In the genomic region with DNA sequence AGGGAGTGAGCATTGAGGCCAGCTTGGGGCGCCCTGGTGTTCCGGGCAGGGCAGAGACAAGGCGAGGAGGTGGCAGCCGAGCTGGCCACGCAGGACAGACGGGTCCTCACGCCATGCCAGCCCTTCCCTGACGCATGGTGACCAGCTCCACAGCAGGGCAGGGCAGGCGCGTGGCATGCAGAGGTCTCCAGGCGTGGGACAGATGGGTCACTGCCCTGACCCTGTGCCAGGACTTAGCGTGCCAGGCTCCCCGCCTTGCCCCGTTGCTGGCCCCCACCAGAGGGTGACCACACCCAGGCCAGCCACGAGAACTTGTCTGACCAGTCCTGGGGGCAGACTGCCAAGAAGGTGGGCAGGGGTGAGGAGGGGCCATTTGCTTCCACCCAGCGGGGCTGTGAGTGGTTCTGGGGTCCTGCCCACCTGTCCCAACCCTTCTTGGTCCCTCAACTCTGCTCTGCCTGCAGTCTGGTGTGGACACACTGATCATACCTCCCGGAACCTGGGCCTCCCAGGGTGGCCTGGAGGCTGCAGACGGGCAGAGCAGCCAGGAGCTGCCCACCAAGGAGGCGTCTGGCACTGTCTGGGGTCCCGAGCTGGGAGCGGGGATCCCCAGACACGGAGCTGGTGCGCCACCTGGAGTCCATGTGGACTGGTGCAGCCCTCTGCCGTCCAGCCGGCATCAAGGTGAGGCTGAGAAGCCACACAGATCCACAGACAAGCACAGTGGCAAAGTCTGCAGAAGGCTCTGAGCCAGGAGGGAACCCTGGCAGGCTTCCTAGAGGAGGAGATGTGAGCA, we compare ENCODE assay signal across 9 cellular contexts. TPM values are rescaled to one million over a fixed set of nuclear protein-coding genes. Genes with fewer than 3 reads are reported as not detected.
DNase-seq lines count a peak whose midpoint lies in the region; ATAC-seq and TF ChIP-seq lines count a peak whose summit lies in the region.
"Had no signal": no experiment of that assay in that cellular context is flagged by ENCODE, and none has a peak within 500 bp of the region (broad histone marks: within the 10 kb centered on the region; RNA-seq: fewer than 3 reads in every experiment).

TSS of gene RNF224 (plus strand) at position 446 of the 796 bp plus-strand sequence. CDS start 834 bp downstream, outside the sequence.

- peaks cover 3% of the 10 kb centered on the region for H3K27me3 Mint-ChIP-seq in activated T-helper 17 cell treated with anti-CD3 and anti-CD28 coated beads, Interleukin-2, amount 50 U/mL, for 72 hours

- no peaks in the 10 kb centered on the region for H3K9me3 Mint-ChIP-seq in activated T-helper 17 cell treated with anti-CD3 and anti-CD28 coated beads, Interleukin-2, amount 50 U/mL, for 72 hours
- H3K9me3 Mint-ChIP-seq: T-helper 1 cell treated with Interleukin-12 subunit alpha and Interleukin-12 subunit beta and Interleukin-4 antibody, amounts not matched to agents 30 μg/mL and 1 μg/mL, for 36 hours had no signal

- no peaks in the 10 kb centered on the region for H3K36me3 Mint-ChIP-seq in activated T-helper 17 cell treated with anti-CD3 and anti-CD28 coated beads, Interleukin-2, amount 50 U/mL, for 72 hours (ENCODE audit: low read depth)

- TF ChIP-seq RAD21 in Ishikawa (IDR thresholded peaks at IDR 0.05; ENCODE audit: low read depth) = peak; percentile 95

- CTCF ChIA-PET in RWPE1 (lab: Yijun Ruan, JAX) = interaction anchor here (0.5 to 3.3 kb wide), 30 partner anchors 8 to 472 kb away, joined by 3 to 37 read pairs (median 5); partner anchors contain the start of genes ANAPC2, DPP7, SSNA1 and TPRN

- TF ChIP-seq POLR2A in thyroid gland (IDR thresholded peaks at IDR 0.05) = peak in 1 of 2 donors; percentile 22

- intact Hi-C loops in thyroid gland (cut with DNase I) = loop anchor here (5.0 kb wide), 1 partner anchor 40 kb away; the partner anchor contains the start of genes ANAPC2 and SSNA1

- H3K27me3 ChIP-seq in osteoblast (ENCODE audit: insufficient read depth, low read length) (no peaks in the 10 kb centered on the region), thyroid gland (no peaks in the 10 kb centered on the region)

- peak; percentile 99 for TF ChIP-seq CTCF in RWPE1 (conservative IDR thresholded peaks at IDR 0.05; ENCODE audit: low read depth)
- peak; percentile 89 for TF ChIP-seq CTCF in fibroblast of the aortic adventitia (IDR thresholded peaks at IDR 0.05; ENCODE audit: insufficient read depth, low read length)
- TF ChIP-seq CTCF in osteoblast (IDR thresholded peaks at IDR 0.05; ENCODE audit: extremely low read depth, low read depth, low read length) = peak; percentile 84
- peak; percentile 89 to 98 (median 93) for TF ChIP-seq CTCF in thyroid gland (IDR thresholded peaks at IDR 0.05)

- H3K36me3 ChIP-seq in osteoblast (ENCODE audit: insufficient read depth, low read length) = no peaks in the 10 kb centered on the region
- no peaks in the 10 kb centered on the region for H3K36me3 ChIP-seq in thyroid gland

- POLR2A ChIA-PET in RWPE1 (lab: Yijun Ruan, JAX; ENCODE audit: low non-redundant PET) = interaction anchor here (0.6 to 2.3 kb wide), 10 partner anchors 10 to 140 kb away, joined by 3 to 16 read pairs (median 4); partner anchors contain the start of genes ANAPC2, MAN1B1, SSNA1 and TPRN

- no peaks in the 10 kb centered on the region for H4K20me1 ChIP-seq in osteoblast (ENCODE audit: insufficient read depth, low read length)

- H3K4me1 ChIP-seq in osteoblast (ENCODE audit: insufficient read depth, low read length) (peaks cover 9% of the 10 kb centered on the region), thyroid gland (peaks cover 31 to 42% of the 10 kb centered on the region in 2 donors)

- TF ChIP-seq EP300 in Ishikawa (IDR thresholded peaks at IDR 0.05; ENCODE audit: borderline replicate concordance) = peak; percentile 89

- peak within 1 kb of the TSS; percentile 95 for H3K27ac ChIP-seq in RWPE1
- no peak within 1 kb of the TSS for H3K27ac ChIP-seq in osteoblast (ENCODE audit: low read depth, low read length)
- peak within 1 kb of the TSS; percentile 67 to 87 (median 85) for H3K27ac ChIP-seq in thyroid gland

- peaks cover 5% of the 10 kb centered on the region for H3K4me1 Mint-ChIP-seq in activated T-helper 17 cell treated with anti-CD3 and anti-CD28 coated beads, Interleukin-2, amount 50 U/mL, for 72 hours

- ATAC-seq in activated T-helper 17 cell treated with anti-CD3 and anti-CD28 coated beads, Interleukin-2, amount 50 U/mL, for 72 hours (replicated peaks) = peak; percentile 48
- ATAC-seq in GM21723 (IDR thresholded peaks at IDR 0.05; ENCODE audit: unreplicated experiment) = no peak

- DNase-seq in Caki2 (ENCODE audit: low read depth) (peak; percentile 78), RWPE1 (ENCODE audit: low spot score) (peak; percentile 88), fibroblast of the aortic adventitia (ENCODE audit: low read depth) (peak; percentile 69), osteoblast (ENCODE audit: insufficient read length, low spot score, missing footprints) (peak; percentile 99), thyroid gland (peak; percentile 98)

- no peak within 1 kb of the TSS for H3K4me2 ChIP-seq in osteoblast (ENCODE audit: insufficient read depth, low read length)

- no peaks in the 10 kb centered on the region for H3K9me3 ChIP-seq in osteoblast (ENCODE audit: low read depth, low read length)
- no peaks in the 10 kb centered on the region for H3K9me3 ChIP-seq in thyroid gland

- no peak within 1 kb of the TSS for H2AFZ ChIP-seq in osteoblast (ENCODE audit: low read length)

- no peak within 1 kb of the TSS for H3K27ac Mint-ChIP-seq in activated T-helper 17 cell treated with anti-CD3 and anti-CD28 coated beads, Interleukin-2, amount 50 U/mL, for 72 hours
- H3K27ac Mint-ChIP-seq: T-helper 1 cell treated with Interleukin-12 subunit alpha and Interleukin-12 subunit beta and Interleukin-4 antibody, amounts not matched to agents 30 μg/mL and 1 μg/mL, for 36 hours had no signal

- H3K4me3 ChIP-seq in fibroblast of the aortic adventitia (ENCODE audit: low read depth, low read length) (no peak within 1 kb of the TSS), osteoblast (ENCODE audit: insufficient read depth, low read length) (no peak within 1 kb of the TSS), thyroid gland (replicated peaks in 1 of 3) (no peak within 1 kb of the TSS)

- 0 to 22% methylated on average over 6 to 12 of the region's 25 CpGs for WGBS in thyroid gland, 2 donors

- H3K4me3 Mint-ChIP-seq in activated T-helper 17 cell treated with anti-CD3 and anti-CD28 coated beads, Interleukin-2, amount 50 U/mL, for 72 hours = no peak within 1 kb of the TSS
- H3K4me3 Mint-ChIP-seq: T-helper 1 cell treated with Interleukin-12 subunit alpha and Interleukin-12 subunit beta and Interleukin-4 antibody, amounts not matched to agents 30 μg/mL and 1 μg/mL, for 36 hours had no signal

- in situ Hi-C loops in Caki2 (cut with HindIII; ENCODE audit: low pct_unique_long_range_greater_than_20kb, low sequenced_read_pairs) = no loop called here

- H3K79me2 ChIP-seq in osteoblast (ENCODE audit: insufficient read depth, low read length) = no peaks in the 10 kb centered on the region

TF ChIP-seq in Ishikawa, 13 proteins besides CTCF, POLR2A, EP300 and RAD21:
- peak; percentile 99 for TF ChIP-seq NFIC (IDR thresholded peaks at IDR 0.05)
- TF ChIP-seq EGR1 (IDR thresholded peaks at IDR 0.05) = 0 out of 2 replicates have a peak, but pooled peaks have one; percentile 50
- no peak; the same call in 1 of the 2 replicates for TF ChIP-seq CEBPB (IDR thresholded peaks at IDR 0.05)
- peak; percentile 94 for TF ChIP-seq TCF12 (IDR thresholded peaks at IDR 0.05; ENCODE audit: low read depth)
- no peak for TF ChIP-seq CREB1 (IDR thresholded peaks at IDR 0.05; ENCODE audit: low read depth)
- peak; percentile 78 for TF ChIP-seq TEAD4 (IDR thresholded peaks at IDR 0.05)
- TF ChIP-seq ZBTB7A (IDR thresholded peaks at IDR 0.05; ENCODE audit: low read depth) = peak; percentile 96
- TF ChIP-seq FOXM1 (IDR thresholded peaks at IDR 0.05; ENCODE audit: borderline replicate concordance, low read depth) = peak; percentile 71
- TF ChIP-seq, protein P1, sequence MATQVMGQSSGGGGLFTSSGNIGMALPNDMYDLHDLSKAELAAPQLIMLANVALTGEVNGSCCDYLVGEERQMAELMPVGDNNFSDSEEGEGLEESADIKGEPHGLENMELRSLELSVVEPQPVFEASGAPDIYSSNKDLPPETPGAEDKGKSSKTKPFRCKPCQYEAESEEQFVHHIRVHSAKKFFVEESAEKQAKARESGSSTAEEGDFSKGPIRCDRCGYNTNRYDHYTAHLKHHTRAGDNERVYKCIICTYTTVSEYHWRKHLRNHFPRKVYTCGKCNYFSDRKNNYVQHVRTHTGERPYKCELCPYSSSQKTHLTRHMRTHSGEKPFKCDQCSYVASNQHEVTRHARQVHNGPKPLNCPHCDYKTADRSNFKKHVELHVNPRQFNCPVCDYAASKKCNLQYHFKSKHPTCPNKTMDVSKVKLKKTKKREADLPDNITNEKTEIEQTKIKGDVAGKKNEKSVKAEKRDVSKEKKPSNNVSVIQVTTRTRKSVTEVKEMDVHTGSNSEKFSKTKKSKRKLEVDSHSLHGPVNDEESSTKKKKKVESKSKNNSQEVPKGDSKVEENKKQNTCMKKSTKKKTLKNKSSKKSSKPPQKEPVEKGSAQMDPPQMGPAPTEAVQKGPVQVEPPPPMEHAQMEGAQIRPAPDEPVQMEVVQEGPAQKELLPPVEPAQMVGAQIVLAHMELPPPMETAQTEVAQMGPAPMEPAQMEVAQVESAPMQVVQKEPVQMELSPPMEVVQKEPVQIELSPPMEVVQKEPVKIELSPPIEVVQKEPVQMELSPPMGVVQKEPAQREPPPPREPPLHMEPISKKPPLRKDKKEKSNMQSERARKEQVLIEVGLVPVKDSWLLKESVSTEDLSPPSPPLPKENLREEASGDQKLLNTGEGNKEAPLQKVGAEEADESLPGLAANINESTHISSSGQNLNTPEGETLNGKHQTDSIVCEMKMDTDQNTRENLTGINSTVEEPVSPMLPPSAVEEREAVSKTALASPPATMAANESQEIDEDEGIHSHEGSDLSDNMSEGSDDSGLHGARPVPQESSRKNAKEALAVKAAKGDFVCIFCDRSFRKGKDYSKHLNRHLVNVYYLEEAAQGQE (IDR thresholded peaks at IDR 0.05; ENCODE audit: low read depth) = no peak
- peak; percentile 56; the same call in 1 of the 2 replicates for TF ChIP-seq YY1 (IDR thresholded peaks at IDR 0.05; ENCODE audit: low read depth)
- peak; percentile 40; the same call in 1 of the 2 replicates for TF ChIP-seq TAF1 (IDR thresholded peaks at IDR 0.05; ENCODE audit: low read depth)

RNA-seq across cellular contexts. Expression of gene RNF224, which starts in this region (rescaled TPM):
- not detected in 2 replicates for total RNA-seq in Caki2 (2014; rRNA removed; shearing (Covaris generic); ENCODE audit: low replicate concordance)
- under 1 TPM in 1 of 2 donors, not detected in 1; 0.17 TPM for total RNA-seq in activated T-helper 17 cell treated with anti-CD3 and anti-CD28 coated beads, Interleukin-2, amount 50 U/mL, for 72 hours
- total RNA-seq in fibroblast of the aortic adventitia (ENCODE audit: low replicate concordance) = 0.09 TPM in 1 of 2 replicates, not detected in the other
- under 0.01 TPM in 1 of 2 replicates, not detected in the other for total RNA-seq in osteoblast
- under 1 TPM in 2 of 4 donors, not detected in 2; 0.33 to 0.81 TPM for total RNA-seq in thyroid gland

Comparison
In these comparisons a context has a peak if more than half of its experiments do, and no peak if none do; other contexts are left out.
1. Peak in DNase-seq in Caki2; RNA of the gene not detected or under 1 TPM.
2. Peak in ATAC-seq in activated T-helper 17 cell treated with anti-CD3 and anti-CD28 coated beads, Interleukin-2, amount 50 U/mL, for 72 hours; RNA of the gene not detected or under 1 TPM.
3. Peak in DNase-seq in fibroblast of the aortic adventitia; RNA of the gene not detected or under 1 TPM.
4. Peak in DNase-seq in osteoblast; RNA of the gene not detected or under 1 TPM.
5. Peak in DNase-seq and H3K27ac ChIP-seq in thyroid gland; RNA of the gene not detected or under 1 TPM.